21 cellular contexts compared by ENCODE assay signal in genomic region chr1:239184581-239185244, GRCh38.
"Had no signal": no experiment of that assay in that cellular context is flagged by ENCODE, and none has a peak within 500 bp of the region (broad histone marks: within the 10 kb centered on the region; RNA-seq: fewer than 3 reads in every experiment).

No MANE protein-coding gene starts in this region.

- ATAC-seq: activated CD8-positive, alpha-beta T cell treated with anti-CD3 and anti-CD28 coated beads for 36 hours; activated T-helper 17 cell treated with anti-CD3 and anti-CD28 coated beads, Interleukin-2, amount 50 U/mL, for 72 hours; naive thymus-derived CD4-positive, alpha-beta T cell; sciatic nerve; stimulated activated effector memory CD8-positive, alpha-beta T cell treated with anti-CD3 and anti-CD28 coated beads, Interleukin-12 subunit alpha, Interleukin-12 subunit beta, amount 100 ng/mL, for 72 hours; upper lobe of right lung had no signal

- H3K4me3 ChIP-seq: heart right ventricle, left ventricle myocardium inferior, neural progenitor cell, ovary, stomach, upper lobe of right lung had no signal

- H3K27ac Mint-ChIP-seq: activated B cell treated with CpG ODN at 0.5 μM for 24 hours; activated CD8-positive, alpha-beta T cell treated with anti-CD3 and anti-CD28 coated beads for 36 hours; activated naive CD8-positive, alpha-beta T cell treated with anti-CD3 and anti-CD28 coated beads for 36 hours; activated T-helper 17 cell treated with anti-CD3 and anti-CD28 coated beads, Interleukin-2, amount 50 U/mL, for 72 hours; naive thymus-derived CD4-positive, alpha-beta T cell; neural progenitor cell; stimulated activated effector memory CD8-positive, alpha-beta T cell treated with anti-CD3 and anti-CD28 coated beads, Interleukin-12 subunit alpha, Interleukin-12 subunit beta, amount 100 ng/mL, for 72 hours had no signal

- DNase-seq: activated B cell treated with CpG ODN at 0.5 μM for 24 hours; activated CD4-positive, alpha-beta T cell treated with anti-CD3 and anti-CD28 coated beads for 48 hours; activated CD8-positive, alpha-beta T cell treated with anti-CD3 and anti-CD28 coated beads for 36 hours; activated naive CD4-positive, alpha-beta T cell; activated naive CD8-positive, alpha-beta T cell treated with anti-CD3 and anti-CD28 coated beads for 36 hours; activated T-cell treated with anti-CD3 and anti-CD28 coated beads, Interleukin-2, amount 50 U/mL, for 1 hour; amygdala; cerebellar nuclear complex; cortex of kidney; heart right ventricle; left ventricle myocardium inferior; mesenchymal stem cell; naive thymus-derived CD4-positive, alpha-beta T cell; ovary; stimulated activated CD4-positive, alpha-beta T cell treated with anti-CD3 and anti-CD28 coated beads, Interleukin-4, amount 100 ng/mL, for 24 hours; stomach; upper lobe of right lung had no signal

- H3K4me1 Mint-ChIP-seq: activated B cell treated with CpG ODN at 0.5 μM for 24 hours; activated naive CD8-positive, alpha-beta T cell treated with anti-CD3 and anti-CD28 coated beads for 36 hours; activated T-helper 17 cell treated with anti-CD3 and anti-CD28 coated beads, Interleukin-2, amount 50 U/mL, for 72 hours; neural progenitor cell; stimulated activated effector memory CD8-positive, alpha-beta T cell treated with anti-CD3 and anti-CD28 coated beads, Interleukin-12 subunit alpha, Interleukin-12 subunit beta, amount 100 ng/mL, for 72 hours had no signal

- H3K36me3 Mint-ChIP-seq: activated naive CD8-positive, alpha-beta T cell treated with anti-CD3 and anti-CD28 coated beads for 36 hours; neural progenitor cell; stimulated activated effector memory CD8-positive, alpha-beta T cell treated with anti-CD3 and anti-CD28 coated beads, Interleukin-12 subunit alpha, Interleukin-12 subunit beta, amount 100 ng/mL, for 72 hours had no signal

- H3K4me1 ChIP-seq: left ventricle myocardium inferior, neural progenitor cell, stomach, upper lobe of right lung had no signal

- H3K36me3 ChIP-seq: heart right ventricle, left ventricle myocardium inferior, neural progenitor cell, ovary, stomach, upper lobe of right lung had no signal

- H3K27me3 Mint-ChIP-seq: activated B cell treated with CpG ODN at 0.5 μM for 24 hours; activated CD8-positive, alpha-beta T cell treated with anti-CD3 and anti-CD28 coated beads for 36 hours; activated naive CD8-positive, alpha-beta T cell treated with anti-CD3 and anti-CD28 coated beads for 36 hours; activated T-helper 17 cell treated with anti-CD3 and anti-CD28 coated beads, Interleukin-2, amount 50 U/mL, for 72 hours; naive thymus-derived CD4-positive, alpha-beta T cell had no signal

- H3K27ac ChIP-seq: heart right ventricle, left ventricle myocardium inferior, neural progenitor cell, ovary, stomach, upper lobe of right lung had no signal

- H2AFZ ChIP-seq: neural progenitor cell had no signal

- H3K4me2 ChIP-seq: neural progenitor cell had no signal

- H3K27me3 ChIP-seq: heart right ventricle, neural progenitor cell, ovary, stomach, upper lobe of right lung had no signal

- H3K9me3 Mint-ChIP-seq: activated naive CD8-positive, alpha-beta T cell treated with anti-CD3 and anti-CD28 coated beads for 36 hours had no signal

- H3K4me3 Mint-ChIP-seq: activated B cell treated with CpG ODN at 0.5 μM for 24 hours; activated CD8-positive, alpha-beta T cell treated with anti-CD3 and anti-CD28 coated beads for 36 hours; activated naive CD8-positive, alpha-beta T cell treated with anti-CD3 and anti-CD28 coated beads for 36 hours; activated T-helper 17 cell treated with anti-CD3 and anti-CD28 coated beads, Interleukin-2, amount 50 U/mL, for 72 hours; naive thymus-derived CD4-positive, alpha-beta T cell; neural progenitor cell; stimulated activated effector memory CD8-positive, alpha-beta T cell treated with anti-CD3 and anti-CD28 coated beads, Interleukin-12 subunit alpha, Interleukin-12 subunit beta, amount 100 ng/mL, for 72 hours had no signal

- H3K9me3 ChIP-seq: left ventricle myocardium inferior, ovary, stomach, upper lobe of right lung had no signal
